Comparison of ENCODE assay signal across 1 cellular context in the genomic region with DNA sequence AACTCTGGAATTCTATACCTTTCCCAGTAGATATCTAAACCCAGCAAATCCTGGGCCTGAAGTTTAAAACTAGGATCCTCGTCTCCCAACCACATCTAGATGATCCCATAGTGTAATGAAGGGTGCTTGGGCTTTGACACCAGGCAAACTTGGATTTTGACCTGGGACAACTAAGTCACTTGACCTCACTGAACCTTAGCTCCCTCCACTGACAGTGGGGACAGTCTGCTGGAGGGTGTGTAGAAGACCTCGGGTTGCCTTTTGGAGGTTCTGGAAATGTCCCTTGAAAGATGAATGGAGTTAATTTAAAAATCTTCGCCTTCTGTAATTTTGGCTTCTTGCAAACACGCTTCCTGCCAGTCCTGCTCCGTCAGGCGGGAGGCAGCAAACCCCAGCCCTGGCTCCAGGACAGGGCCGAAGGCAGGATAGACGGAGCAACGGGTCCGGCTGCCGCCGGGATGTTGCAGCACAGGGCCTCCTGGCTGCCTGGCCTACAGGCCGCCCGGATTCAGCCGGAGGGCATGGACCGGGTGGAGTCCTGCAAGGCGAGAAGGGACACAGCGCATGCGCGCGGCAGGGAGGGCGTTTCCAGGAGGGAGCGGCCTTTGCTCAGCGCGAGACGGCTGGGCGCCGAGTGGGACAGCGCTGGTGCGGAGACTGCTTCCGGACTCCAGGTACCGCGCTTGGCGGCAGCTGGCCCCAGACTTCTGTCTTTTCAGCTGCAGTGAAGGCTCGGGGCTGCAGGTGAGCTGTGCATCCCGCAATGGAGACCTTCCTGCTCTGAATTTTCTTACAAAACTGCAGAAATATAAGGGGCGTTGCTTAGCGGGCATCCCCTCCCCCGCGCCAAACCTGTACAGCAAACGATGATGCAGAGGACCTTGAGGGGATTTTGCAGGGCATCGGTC.
TF ChIP-seq lines count a peak whose summit lies in the region.

A gene with protein sequence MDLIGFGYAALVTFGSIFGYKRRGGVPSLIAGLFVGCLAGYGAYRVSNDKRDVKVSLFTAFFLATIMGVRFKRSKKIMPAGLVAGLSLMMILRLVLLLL (plus strand): TSS at position 612 of the 908 bp plus-strand sequence. CDS start 5,990 bp downstream, outside the sequence.

TF ChIP-seq in HepG2, 621 proteins besides CTCF, POLR2A, EP300 and RAD21 (continued from another document and continues in another):
- TF ChIP-seq EEA1 (CRISPR knock-in tag; IDR thresholded peaks at IDR 0.05; ENCODE audit: borderline replicate concordance) (peak; percentile 32; the same call in 1 of the 2 replicates), ZNF292 (CRISPR knock-in tag; IDR thresholded peaks at IDR 0.05; ENCODE audit: borderline replicate concordance, low read depth) (peak; percentile 97), ZZZ3 (CRISPR knock-in tag; IDR thresholded peaks at IDR 0.05; ENCODE audit: borderline replicate concordance) (peak; percentile 52; the same call in 1 of the 2 replicates), CBFB (CRISPR knock-in tag; IDR thresholded peaks at IDR 0.05) (peak; percentile 74), ZNF335 (CRISPR knock-in tag; IDR thresholded peaks at IDR 0.05) (peak; percentile 74; the same call in 1 of the 2 replicates), ZNF549 (CRISPR knock-in tag; IDR thresholded peaks at IDR 0.05) (no peak), ZNF776 (CRISPR knock-in tag; IDR thresholded peaks at IDR 0.05) (0 out of 2 replicates have a peak, but pooled peaks have one; percentile 64), JUND (CRISPR knock-in tag; IDR thresholded peaks at IDR 0.05) (no peak), ZC3H4 (CRISPR knock-in tag; IDR thresholded peaks at IDR 0.05; ENCODE audit: borderline replicate concordance) (no peak; the same call in 1 of the 2 replicates), SOX13 (IDR thresholded peaks at IDR 0.05) (no peak), SOX13 (CRISPR knock-in tag; conservative IDR thresholded peaks at IDR 0.05 in 1 of 2, IDR thresholded peaks at IDR 0.05 in 1 of 2) (peak in 1 of 2 experiments; percentile 58; a peak in 2 of 4 replicates), NFE2L1 (CRISPR knock-in tag; IDR thresholded peaks at IDR 0.05; ENCODE audit: borderline replicate concordance) (0 out of 2 replicates have a peak, but pooled peaks have one; percentile 59), PHF21A (CRISPR knock-in tag; IDR thresholded peaks at IDR 0.05) (peak; percentile 89), MXD4 (CRISPR knock-in tag; IDR thresholded peaks at IDR 0.05) (peak; percentile 95), IRF2 (CRISPR knock-in tag; IDR thresholded peaks at IDR 0.05) (peak; percentile 87), MIER2 (CRISPR knock-in tag; IDR thresholded peaks at IDR 0.05) (peak; percentile 84), ZNF121 (CRISPR knock-in tag; IDR thresholded peaks at IDR 0.05) (peak; percentile 70), SP4 (CRISPR knock-in tag; IDR thresholded peaks at IDR 0.05) (peak; percentile 82), HMG20B (CRISPR knock-in tag; conservative IDR thresholded peaks at IDR 0.05) (peak; percentile 54; the same call in 1 of the 2 replicates), ZNF773 (CRISPR knock-in tag; IDR thresholded peaks at IDR 0.05; ENCODE audit: borderline replicate concordance) (no peak), KLF12 (CRISPR knock-in tag; IDR thresholded peaks at IDR 0.05; ENCODE audit: borderline replicate concordance) (0 out of 2 replicates have a peak, but pooled peaks have one; percentile 90), ZNF441 (CRISPR knock-in tag; IDR thresholded peaks at IDR 0.05; ENCODE audit: borderline replicate concordance) (peak; percentile 93), AGO2 (optimal IDR thresholded peaks at IDR 0.05; ENCODE audit: low read depth, low read length) (peak; percentile 78), ZFP37 (CRISPR knock-in tag; IDR thresholded peaks at IDR 0.05; ENCODE audit: borderline replicate concordance) (peak; percentile 84; the same call in 1 of the 2 replicates), TSC22D2 (CRISPR knock-in tag; IDR thresholded peaks at IDR 0.05; ENCODE audit: borderline replicate concordance) (peak; percentile 86), FOXP1 (IDR thresholded peaks at IDR 0.05) (no peak), FOXP1 (CRISPR knock-in tag; IDR thresholded peaks at IDR 0.05) (no peak), ZIK1 (CRISPR knock-in tag; IDR thresholded peaks at IDR 0.05; ENCODE audit: borderline replicate concordance, low read depth) (peak; percentile 83), DMAP1 (CRISPR knock-in tag; IDR thresholded peaks at IDR 0.05) (peak; percentile 86; the same call in 1 of the 2 replicates), ZNF550 (CRISPR knock-in tag; IDR thresholded peaks at IDR 0.05; ENCODE audit: borderline replicate concordance) (0 out of 2 replicates have a peak, but pooled peaks have one; percentile 79), ZNF10 (CRISPR knock-in tag; IDR thresholded peaks at IDR 0.05; ENCODE audit: borderline replicate concordance, low read depth) (no peak), ZNF34 (CRISPR knock-in tag; IDR thresholded peaks at IDR 0.05; ENCODE audit: borderline replicate concordance) (no peak)
- TF ChIP-seq, protein P1, sequence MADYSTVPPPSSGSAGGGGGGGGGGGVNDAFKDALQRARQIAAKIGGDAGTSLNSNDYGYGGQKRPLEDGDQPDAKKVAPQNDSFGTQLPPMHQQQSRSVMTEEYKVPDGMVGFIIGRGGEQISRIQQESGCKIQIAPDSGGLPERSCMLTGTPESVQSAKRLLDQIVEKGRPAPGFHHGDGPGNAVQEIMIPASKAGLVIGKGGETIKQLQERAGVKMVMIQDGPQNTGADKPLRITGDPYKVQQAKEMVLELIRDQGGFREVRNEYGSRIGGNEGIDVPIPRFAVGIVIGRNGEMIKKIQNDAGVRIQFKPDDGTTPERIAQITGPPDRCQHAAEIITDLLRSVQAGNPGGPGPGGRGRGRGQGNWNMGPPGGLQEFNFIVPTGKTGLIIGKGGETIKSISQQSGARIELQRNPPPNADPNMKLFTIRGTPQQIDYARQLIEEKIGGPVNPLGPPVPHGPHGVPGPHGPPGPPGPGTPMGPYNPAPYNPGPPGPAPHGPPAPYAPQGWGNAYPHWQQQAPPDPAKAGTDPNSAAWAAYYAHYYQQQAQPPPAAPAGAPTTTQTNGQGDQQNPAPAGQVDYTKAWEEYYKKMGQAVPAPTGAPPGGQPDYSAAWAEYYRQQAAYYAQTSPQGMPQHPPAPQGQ (CRISPR knock-in tag; IDR thresholded peaks at IDR 0.05; ENCODE audit: borderline replicate concordance), result no peak; the same call in 1 of the 2 replicates
- TF ChIP-seq, protein P2, sequence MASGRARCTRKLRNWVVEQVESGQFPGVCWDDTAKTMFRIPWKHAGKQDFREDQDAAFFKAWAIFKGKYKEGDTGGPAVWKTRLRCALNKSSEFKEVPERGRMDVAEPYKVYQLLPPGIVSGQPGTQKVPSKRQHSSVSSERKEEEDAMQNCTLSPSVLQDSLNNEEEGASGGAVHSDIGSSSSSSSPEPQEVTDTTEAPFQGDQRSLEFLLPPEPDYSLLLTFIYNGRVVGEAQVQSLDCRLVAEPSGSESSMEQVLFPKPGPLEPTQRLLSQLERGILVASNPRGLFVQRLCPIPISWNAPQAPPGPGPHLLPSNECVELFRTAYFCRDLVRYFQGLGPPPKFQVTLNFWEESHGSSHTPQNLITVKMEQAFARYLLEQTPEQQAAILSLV (CRISPR knock-in tag; IDR thresholded peaks at IDR 0.05; ENCODE audit: borderline replicate concordance), result peak; percentile 69
- TF ChIP-seq, protein P3, sequence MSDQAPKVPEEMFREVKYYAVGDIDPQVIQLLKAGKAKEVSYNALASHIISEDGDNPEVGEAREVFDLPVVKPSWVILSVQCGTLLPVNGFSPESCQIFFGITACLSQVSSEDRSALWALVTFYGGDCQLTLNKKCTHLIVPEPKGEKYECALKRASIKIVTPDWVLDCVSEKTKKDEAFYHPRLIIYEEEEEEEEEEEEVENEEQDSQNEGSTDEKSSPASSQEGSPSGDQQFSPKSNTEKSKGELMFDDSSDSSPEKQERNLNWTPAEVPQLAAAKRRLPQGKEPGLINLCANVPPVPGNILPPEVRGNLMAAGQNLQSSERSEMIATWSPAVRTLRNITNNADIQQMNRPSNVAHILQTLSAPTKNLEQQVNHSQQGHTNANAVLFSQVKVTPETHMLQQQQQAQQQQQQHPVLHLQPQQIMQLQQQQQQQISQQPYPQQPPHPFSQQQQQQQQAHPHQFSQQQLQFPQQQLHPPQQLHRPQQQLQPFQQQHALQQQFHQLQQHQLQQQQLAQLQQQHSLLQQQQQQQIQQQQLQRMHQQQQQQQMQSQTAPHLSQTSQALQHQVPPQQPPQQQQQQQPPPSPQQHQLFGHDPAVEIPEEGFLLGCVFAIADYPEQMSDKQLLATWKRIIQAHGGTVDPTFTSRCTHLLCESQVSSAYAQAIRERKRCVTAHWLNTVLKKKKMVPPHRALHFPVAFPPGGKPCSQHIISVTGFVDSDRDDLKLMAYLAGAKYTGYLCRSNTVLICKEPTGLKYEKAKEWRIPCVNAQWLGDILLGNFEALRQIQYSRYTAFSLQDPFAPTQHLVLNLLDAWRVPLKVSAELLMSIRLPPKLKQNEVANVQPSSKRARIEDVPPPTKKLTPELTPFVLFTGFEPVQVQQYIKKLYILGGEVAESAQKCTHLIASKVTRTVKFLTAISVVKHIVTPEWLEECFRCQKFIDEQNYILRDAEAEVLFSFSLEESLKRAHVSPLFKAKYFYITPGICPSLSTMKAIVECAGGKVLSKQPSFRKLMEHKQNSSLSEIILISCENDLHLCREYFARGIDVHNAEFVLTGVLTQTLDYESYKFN (CRISPR knock-in tag; conservative IDR thresholded peaks at IDR 0.05), result peak; percentile 73
- TF ChIP-seq, protein P4, sequence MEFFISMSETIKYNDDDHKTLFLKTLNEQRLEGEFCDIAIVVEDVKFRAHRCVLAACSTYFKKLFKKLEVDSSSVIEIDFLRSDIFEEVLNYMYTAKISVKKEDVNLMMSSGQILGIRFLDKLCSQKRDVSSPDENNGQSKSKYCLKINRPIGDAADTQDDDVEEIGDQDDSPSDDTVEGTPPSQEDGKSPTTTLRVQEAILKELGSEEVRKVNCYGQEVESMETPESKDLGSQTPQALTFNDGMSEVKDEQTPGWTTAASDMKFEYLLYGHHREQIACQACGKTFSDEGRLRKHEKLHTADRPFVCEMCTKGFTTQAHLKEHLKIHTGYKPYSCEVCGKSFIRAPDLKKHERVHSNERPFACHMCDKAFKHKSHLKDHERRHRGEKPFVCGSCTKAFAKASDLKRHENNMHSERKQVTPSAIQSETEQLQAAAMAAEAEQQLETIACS (CRISPR knock-in tag; IDR thresholded peaks at IDR 0.05), result 0 out of 2 replicates have a peak, but pooled peaks have one; percentile 41
- TF ChIP-seq, protein P5, sequence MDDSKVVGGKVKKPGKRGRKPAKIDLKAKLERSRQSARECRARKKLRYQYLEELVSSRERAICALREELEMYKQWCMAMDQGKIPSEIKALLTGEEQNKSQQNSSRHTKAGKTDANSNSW (CRISPR knock-in tag; IDR thresholded peaks at IDR 0.05; ENCODE audit: borderline replicate concordance), result no peak
- TF ChIP-seq, protein P6, sequence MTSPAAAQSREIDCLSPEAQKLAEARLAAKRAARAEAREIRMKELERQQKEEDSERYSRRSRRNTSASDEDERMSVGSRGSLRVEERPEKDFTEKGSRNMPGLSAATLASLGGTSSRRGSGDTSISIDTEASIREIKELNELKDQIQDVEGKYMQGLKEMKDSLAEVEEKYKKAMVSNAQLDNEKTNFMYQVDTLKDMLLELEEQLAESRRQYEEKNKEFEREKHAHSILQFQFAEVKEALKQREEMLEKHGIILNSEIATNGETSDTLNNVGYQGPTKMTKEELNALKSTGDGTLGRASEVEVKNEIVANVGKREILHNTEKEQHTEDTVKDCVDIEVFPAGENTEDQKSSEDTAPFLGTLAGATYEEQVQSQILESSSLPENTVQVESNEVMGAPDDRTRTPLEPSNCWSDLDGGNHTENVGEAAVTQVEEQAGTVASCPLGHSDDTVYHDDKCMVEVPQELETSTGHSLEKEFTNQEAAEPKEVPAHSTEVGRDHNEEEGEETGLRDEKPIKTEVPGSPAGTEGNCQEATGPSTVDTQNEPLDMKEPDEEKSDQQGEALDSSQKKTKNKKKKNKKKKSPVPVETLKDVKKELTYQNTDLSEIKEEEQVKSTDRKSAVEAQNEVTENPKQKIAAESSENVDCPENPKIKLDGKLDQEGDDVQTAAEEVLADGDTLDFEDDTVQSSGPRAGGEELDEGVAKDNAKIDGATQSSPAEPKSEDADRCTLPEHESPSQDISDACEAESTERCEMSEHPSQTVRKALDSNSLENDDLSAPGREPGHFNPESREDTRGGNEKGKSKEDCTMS (CRISPR knock-in tag; conservative IDR thresholded peaks at IDR 0.05), result no peak
- TF ChIP-seq, protein P7, sequence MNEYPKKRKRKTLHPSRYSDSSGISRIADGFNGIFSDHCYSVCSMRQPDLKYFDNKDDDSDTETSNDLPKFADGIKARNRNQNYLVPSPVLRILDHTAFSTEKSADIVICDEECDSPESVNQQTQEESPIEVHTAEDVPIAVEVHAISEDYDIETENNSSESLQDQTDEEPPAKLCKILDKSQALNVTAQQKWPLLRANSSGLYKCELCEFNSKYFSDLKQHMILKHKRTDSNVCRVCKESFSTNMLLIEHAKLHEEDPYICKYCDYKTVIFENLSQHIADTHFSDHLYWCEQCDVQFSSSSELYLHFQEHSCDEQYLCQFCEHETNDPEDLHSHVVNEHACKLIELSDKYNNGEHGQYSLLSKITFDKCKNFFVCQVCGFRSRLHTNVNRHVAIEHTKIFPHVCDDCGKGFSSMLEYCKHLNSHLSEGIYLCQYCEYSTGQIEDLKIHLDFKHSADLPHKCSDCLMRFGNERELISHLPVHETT (CRISPR knock-in tag; conservative IDR thresholded peaks at IDR 0.05), result peak; percentile 84
- TF ChIP-seq, protein P8, sequence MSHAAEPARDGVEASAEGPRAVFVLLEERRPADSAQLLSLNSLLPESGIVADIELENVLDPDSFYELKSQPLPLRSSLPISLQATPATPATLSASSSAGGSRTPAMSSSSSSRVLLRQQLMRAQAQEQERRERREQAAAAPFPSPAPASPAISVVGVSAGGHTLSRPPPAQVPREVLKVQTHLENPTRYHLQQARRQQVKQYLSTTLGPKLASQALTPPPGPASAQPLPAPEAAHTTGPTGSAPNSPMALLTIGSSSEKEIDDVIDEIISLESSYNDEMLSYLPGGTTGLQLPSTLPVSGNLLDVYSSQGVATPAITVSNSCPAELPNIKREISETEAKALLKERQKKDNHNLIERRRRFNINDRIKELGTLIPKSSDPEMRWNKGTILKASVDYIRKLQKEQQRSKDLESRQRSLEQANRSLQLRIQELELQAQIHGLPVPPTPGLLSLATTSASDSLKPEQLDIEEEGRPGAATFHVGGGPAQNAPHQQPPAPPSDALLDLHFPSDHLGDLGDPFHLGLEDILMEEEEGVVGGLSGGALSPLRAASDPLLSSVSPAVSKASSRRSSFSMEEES (CRISPR knock-in tag; IDR thresholded peaks at IDR 0.05), result peak; percentile 69; the same call in 1 of the 2 replicates
- TF ChIP-seq, protein P9, sequence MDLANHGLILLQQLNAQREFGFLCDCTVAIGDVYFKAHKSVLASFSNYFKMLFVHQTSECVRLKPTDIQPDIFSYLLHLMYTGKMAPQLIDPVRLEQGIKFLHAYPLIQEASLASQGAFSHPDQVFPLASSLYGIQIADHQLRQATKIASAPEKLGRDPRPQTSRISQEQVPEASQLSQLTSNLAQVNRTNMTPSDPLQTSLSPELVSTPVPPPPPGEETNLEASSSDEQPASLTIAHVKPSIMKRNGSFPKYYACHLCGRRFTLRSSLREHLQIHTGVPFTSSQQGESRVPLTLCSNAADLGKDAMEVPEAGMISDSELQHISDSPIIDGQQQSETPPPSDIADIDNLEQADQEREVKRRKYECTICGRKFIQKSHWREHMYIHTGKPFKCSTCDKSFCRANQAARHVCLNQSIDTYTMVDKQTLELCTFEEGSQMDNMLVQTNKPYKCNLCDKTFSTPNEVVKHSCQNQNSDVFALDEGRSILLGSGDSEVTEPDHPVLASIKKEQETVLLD (CRISPR knock-in tag; IDR thresholded peaks at IDR 0.05; ENCODE audit: low read depth), result no peak
